8 cellular contexts compared by ENCODE assay signal in the genomic region with DNA sequence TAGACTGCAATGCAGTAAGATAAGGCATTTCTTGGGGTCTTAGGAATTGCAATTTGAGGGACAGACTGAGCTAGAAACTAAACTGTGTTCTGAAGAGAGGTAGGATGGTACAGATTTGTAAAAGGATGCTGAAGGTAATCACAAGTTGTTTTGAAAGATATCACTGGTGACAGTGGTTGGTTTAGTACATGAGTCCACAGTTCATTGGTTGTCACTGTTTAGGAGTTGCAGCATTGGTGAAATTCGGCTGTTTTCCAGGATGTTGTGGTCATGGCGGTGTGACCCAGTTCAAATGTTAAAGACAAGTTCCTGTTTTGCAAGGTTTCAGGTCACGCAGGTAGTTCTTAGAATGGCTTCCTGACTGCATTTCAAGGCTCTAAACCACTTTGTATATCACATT.
DNase-seq lines count a peak whose midpoint lies in the region; ATAC-seq, FAIRE-seq and TF ChIP-seq lines count a peak whose summit lies in the region.

No MANE protein-coding gene starts in this region.

- peak; percentile 98 for ATAC-seq in GM18861 (IDR thresholded peaks at IDR 0.05; ENCODE audit: unreplicated experiment)
- peak; percentile 98 for ATAC-seq in HG02970 (IDR thresholded peaks at IDR 0.05; ENCODE audit: low FRiP score, unreplicated experiment)

- FAIRE-seq in HTR-8/SVneo (lab: Jason Lieb, UNC), result no peak

- H3K4me1 ChIP-seq in stomach, result no peaks in the 10 kb centered on the region

- TF ChIP-seq EP300 in stomach (IDR thresholded peaks at IDR 0.05), result no peak

- no peaks in the 10 kb centered on the region for H3K36me3 ChIP-seq in stomach

- H3K27ac Mint-ChIP-seq in nephron progenitor cell, result no peak overlapping the region

- H3K27me3 Mint-ChIP-seq in nephron progenitor cell (ENCODE audit: low read depth, poor library complexity), result no peaks in the 10 kb centered on the region

- no peak overlapping the region for H3K27ac ChIP-seq in stomach

- WGBS in stomach, 5 donors, result 56 to 74% (median 68%) methylated on average over 3 of the region's 3 CpGs

- no peak overlapping the region for H3K4me3 Mint-ChIP-seq in nephron progenitor cell

- no peak overlapping the region for H3K4me3 ChIP-seq in stomach

- H3K9me3 Mint-ChIP-seq in nephron progenitor cell, result no peaks in the 10 kb centered on the region

- no peaks in the 10 kb centered on the region for H3K36me3 Mint-ChIP-seq in nephron progenitor cell (ENCODE audit: low read depth)

- DNase-seq in T-helper 2 cell (peak; percentile 8 to 99 (median 54)), stomach (peak; percentile 44), nephron progenitor cell (no peak), HTR-8/SVneo (ENCODE audit: insufficient read length, low spot score) (no peak), hepatic stellate cell (ENCODE audit: low spot score) (no peak)
- peak; percentile 17 for DNase-seq in effector CD8-positive, alpha-beta T cell (lab: John Stamatoyannopoulos, UW)

- intact Hi-C loops in stomach (cut with DNase I; ENCODE audit: low total_unique reads), result no loop called here

- no peak for TF ChIP-seq POLR2A in stomach (IDR thresholded peaks at IDR 0.05)

- no peaks in the 10 kb centered on the region for H3K27me3 ChIP-seq in stomach

- TF ChIP-seq CTCF in stomach (IDR thresholded peaks at IDR 0.05) (no peak), nephron progenitor cell (IDR thresholded peaks at IDR 0.05) (no peak)

- H3K9me3 ChIP-seq in stomach, result no peaks in the 10 kb centered on the region

- H3K4me1 Mint-ChIP-seq in nephron progenitor cell, result peaks cover 16% of the 10 kb centered on the region

Comparison
In these comparisons a context has a peak if more than half of its experiments do, and no peak if none do; other contexts are left out.
1. DNase-seq: peak in T-helper 2 cell (5 of 5), effector CD8-positive, alpha-beta T cell (single experiment) and stomach (single experiment); none in nephron progenitor cell (single experiment), HTR-8/SVneo (single experiment) and hepatic stellate cell (single experiment).